Comparison of ENCODE assay signal across 1 cellular context in the genomic region with DNA sequence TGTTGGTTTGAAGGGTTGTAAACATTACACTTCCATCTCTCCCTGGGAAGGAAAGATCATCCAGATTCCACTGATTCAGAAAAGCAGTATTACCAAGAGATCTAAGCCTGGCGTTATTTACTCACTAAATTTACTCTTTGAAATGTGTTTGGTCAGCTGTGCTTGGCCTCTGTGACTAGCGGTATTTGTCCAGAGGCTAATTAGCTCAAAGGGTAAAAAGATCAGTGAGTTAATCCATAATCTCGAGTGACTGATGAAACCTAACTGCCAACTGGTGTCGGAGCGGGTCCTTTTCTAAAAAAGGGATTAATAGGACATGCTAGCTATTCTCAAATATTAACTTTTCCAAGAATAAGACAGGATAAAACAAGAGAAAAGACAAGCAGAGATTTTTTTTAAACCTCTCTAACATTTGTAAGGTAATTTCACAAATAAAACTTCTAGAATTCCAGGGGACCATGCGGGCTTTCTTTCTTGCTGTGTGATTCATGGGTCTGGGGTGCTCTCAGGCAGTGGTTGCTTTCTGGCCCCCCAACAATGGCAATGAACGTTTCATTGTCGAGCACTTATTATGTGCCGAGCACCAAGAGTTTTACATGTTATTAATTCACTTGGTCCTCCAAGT.
TF ChIP-seq lines count a peak whose summit lies in the region.

No MANE protein-coding gene starts in this region.

TF ChIP-seq in HepG2, 621 proteins besides CTCF, POLR2A, EP300 and RAD21 (continued from another document and continues in another):
- TF ChIP-seq, protein P1, sequence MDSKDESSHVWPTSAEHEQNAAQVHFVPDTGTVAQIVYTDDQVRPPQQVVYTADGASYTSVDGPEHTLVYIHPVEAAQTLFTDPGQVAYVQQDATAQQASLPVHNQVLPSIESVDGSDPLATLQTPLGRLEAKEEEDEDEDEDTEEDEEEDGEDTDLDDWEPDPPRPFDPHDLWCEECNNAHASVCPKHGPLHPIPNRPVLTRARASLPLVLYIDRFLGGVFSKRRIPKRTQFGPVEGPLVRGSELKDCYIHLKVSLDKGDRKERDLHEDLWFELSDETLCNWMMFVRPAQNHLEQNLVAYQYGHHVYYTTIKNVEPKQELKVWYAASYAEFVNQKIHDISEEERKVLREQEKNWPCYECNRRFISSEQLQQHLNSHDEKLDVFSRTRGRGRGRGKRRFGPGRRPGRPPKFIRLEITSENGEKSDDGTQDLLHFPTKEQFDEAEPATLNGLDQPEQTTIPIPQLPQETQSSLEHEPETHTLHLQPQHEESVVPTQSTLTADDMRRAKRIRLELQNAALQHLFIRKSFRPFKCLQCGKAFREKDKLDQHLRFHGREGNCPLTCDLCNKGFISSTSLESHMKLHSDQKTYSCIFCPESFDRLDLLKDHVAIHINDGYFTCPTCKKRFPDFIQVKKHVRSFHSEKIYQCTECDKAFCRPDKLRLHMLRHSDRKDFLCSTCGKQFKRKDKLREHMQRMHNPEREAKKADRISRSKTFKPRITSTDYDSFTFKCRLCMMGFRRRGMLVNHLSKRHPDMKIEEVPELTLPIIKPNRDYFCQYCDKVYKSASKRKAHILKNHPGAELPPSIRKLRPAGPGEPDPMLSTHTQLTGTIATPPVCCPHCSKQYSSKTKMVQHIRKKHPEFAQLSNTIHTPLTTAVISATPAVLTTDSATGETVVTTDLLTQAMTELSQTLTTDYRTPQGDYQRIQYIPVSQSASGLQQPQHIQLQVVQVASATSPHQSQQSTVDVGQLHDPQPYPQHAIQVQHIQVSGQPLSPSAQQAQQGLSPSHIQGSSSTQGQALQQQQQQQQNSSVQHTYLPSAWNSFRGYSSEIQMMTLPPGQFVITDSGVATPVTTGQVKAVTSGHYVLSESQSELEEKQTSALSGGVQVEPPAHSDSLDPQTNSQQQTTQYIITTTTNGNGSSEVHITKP (CRISPR knock-in tag; IDR thresholded peaks at IDR 0.05; ENCODE audit: low read depth) = peak; percentile 54; the same call in 1 of the 2 replicates
- TF ChIP-seq, protein P2, sequence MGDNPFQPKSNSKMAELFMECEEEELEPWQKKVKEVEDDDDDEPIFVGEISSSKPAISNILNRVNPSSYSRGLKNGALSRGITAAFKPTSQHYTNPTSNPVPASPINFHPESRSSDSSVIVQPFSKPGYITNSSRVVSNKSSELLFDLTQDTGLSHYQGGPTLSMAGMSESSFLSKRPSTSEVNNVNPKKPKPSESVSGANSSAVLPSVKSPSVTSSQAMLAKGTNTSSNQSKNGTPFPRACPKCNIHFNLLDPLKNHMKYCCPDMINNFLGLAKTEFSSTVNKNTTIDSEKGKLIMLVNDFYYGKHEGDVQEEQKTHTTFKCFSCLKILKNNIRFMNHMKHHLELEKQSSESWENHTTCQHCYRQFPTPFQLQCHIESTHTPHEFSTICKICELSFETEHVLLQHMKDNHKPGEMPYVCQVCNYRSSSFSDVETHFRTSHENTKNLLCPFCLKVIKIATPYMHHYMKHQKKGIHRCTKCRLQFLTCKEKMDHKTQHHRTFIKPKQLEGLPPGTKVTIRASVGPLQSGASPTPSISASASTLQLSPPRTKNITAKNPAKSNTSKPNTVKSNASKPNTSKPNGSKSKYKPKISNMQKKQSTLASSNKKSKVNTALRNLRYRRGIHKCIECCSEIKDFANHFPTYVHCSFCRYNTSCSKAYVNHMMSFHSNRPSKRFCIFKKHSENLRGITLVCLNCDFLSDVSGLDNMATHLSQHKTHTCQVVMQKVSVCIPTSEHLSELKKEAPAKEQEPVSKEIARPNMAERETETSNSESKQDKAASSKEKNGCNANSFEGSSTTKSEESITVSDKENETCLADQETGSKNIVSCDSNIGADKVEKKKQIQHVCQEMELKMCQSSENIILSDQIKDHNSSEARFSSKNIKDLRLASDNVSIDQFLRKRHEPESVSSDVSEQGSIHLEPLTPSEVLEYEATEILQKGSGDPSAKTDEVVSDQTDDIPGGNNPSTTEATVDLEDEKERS (CRISPR knock-in tag; IDR thresholded peaks at IDR 0.05) = no peak
- TF ChIP-seq HOXA9 (CRISPR knock-in tag; IDR thresholded peaks at IDR 0.05; ENCODE audit: borderline replicate concordance) (no peak), CBX5 (CRISPR knock-in tag; IDR thresholded peaks at IDR 0.05; ENCODE audit: borderline replicate concordance) (no peak), GTF2F1 (IDR thresholded peaks at IDR 0.05; ENCODE audit: low read length) (no peak), GATAD2A (CRISPR knock-in tag; IDR thresholded peaks at IDR 0.05) (peak; percentile 92), FOXA1 (IDR thresholded peaks at IDR 0.05) (peak; percentile 98), FOXA1 (CRISPR knock-in tag; IDR thresholded peaks at IDR 0.05) (peak; percentile 99), WIZ (CRISPR knock-in tag; IDR thresholded peaks at IDR 0.05) (no peak), POGZ (CRISPR knock-in tag; IDR thresholded peaks at IDR 0.05) (peak; percentile 76), SOX5 (CRISPR knock-in tag; IDR thresholded peaks at IDR 0.05; ENCODE audit: borderline replicate concordance) (peak; percentile 93), PBX2 (CRISPR knock-in tag; IDR thresholded peaks at IDR 0.05) (no peak; the same call in 1 of the 2 replicates), NRL (CRISPR knock-in tag; IDR thresholded peaks at IDR 0.05; ENCODE audit: borderline replicate concordance) (no peak), ZBTB10 (CRISPR knock-in tag; IDR thresholded peaks at IDR 0.05; ENCODE audit: borderline replicate concordance) (peak; percentile 27; the same call in 1 of the 2 replicates), SMARCC2 (IDR thresholded peaks at IDR 0.05) (0 out of 2 replicates have a peak, but pooled peaks have one; percentile 44), TBX3 (IDR thresholded peaks at IDR 0.05; ENCODE audit: borderline replicate concordance) (peak; percentile 99), ZNF124 (CRISPR knock-in tag; IDR thresholded peaks at IDR 0.05) (peak; percentile 45; the same call in 1 of the 2 replicates), MAFK (conservative IDR thresholded peaks at IDR 0.05 in 1 of 2, IDR thresholded peaks at IDR 0.05 in 1 of 2; ENCODE audit: low read length in 2 of 2) (no peak), ZNF205 (CRISPR knock-in tag; IDR thresholded peaks at IDR 0.05) (peak; percentile 43), ZNF232 (CRISPR knock-in tag; IDR thresholded peaks at IDR 0.05; ENCODE audit: borderline replicate concordance) (no peak), STAG1 (CRISPR knock-in tag; IDR thresholded peaks at IDR 0.05) (peak; percentile 39), ZNF839 (CRISPR knock-in tag; IDR thresholded peaks at IDR 0.05; ENCODE audit: borderline replicate concordance) (no peak), RCOR2 (CRISPR knock-in tag; IDR thresholded peaks at IDR 0.05) (peak; percentile 94), ZGPAT (CRISPR knock-in tag; IDR thresholded peaks at IDR 0.05) (peak; percentile 92), ZBTB33 (CRISPR knock-in tag; IDR thresholded peaks at IDR 0.05) (peak; percentile 48; the same call in 1 of the 2 replicates), NCOR1 (IDR thresholded peaks at IDR 0.05; ENCODE audit: borderline replicate concordance, low read length) (peak; percentile 98), HNF4G (IDR thresholded peaks at IDR 0.05; ENCODE audit: borderline replicate concordance, low read depth, low read length) (peak; percentile 96), HNF4G (CRISPR knock-in tag; IDR thresholded peaks at IDR 0.05; ENCODE audit: borderline replicate concordance, low read depth) (no peak), RFXANK (CRISPR knock-in tag; IDR thresholded peaks at IDR 0.05) (no peak), ZNF772 (CRISPR knock-in tag; IDR thresholded peaks at IDR 0.05) (no peak), MEIS1 (CRISPR knock-in tag; IDR thresholded peaks at IDR 0.05; ENCODE audit: borderline replicate concordance) (peak; percentile 69; the same call in 1 of the 2 replicates)
- TF ChIP-seq, protein P3, sequence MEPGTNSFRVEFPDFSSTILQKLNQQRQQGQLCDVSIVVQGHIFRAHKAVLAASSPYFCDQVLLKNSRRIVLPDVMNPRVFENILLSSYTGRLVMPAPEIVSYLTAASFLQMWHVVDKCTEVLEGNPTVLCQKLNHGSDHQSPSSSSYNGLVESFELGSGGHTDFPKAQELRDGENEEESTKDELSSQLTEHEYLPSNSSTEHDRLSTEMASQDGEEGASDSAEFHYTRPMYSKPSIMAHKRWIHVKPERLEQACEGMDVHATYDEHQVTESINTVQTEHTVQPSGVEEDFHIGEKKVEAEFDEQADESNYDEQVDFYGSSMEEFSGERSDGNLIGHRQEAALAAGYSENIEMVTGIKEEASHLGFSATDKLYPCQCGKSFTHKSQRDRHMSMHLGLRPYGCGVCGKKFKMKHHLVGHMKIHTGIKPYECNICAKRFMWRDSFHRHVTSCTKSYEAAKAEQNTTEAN (CRISPR knock-in tag; conservative IDR thresholded peaks at IDR 0.05) = peak; percentile 54; the same call in 1 of the 2 replicates
- TF ChIP-seq, protein P4, sequence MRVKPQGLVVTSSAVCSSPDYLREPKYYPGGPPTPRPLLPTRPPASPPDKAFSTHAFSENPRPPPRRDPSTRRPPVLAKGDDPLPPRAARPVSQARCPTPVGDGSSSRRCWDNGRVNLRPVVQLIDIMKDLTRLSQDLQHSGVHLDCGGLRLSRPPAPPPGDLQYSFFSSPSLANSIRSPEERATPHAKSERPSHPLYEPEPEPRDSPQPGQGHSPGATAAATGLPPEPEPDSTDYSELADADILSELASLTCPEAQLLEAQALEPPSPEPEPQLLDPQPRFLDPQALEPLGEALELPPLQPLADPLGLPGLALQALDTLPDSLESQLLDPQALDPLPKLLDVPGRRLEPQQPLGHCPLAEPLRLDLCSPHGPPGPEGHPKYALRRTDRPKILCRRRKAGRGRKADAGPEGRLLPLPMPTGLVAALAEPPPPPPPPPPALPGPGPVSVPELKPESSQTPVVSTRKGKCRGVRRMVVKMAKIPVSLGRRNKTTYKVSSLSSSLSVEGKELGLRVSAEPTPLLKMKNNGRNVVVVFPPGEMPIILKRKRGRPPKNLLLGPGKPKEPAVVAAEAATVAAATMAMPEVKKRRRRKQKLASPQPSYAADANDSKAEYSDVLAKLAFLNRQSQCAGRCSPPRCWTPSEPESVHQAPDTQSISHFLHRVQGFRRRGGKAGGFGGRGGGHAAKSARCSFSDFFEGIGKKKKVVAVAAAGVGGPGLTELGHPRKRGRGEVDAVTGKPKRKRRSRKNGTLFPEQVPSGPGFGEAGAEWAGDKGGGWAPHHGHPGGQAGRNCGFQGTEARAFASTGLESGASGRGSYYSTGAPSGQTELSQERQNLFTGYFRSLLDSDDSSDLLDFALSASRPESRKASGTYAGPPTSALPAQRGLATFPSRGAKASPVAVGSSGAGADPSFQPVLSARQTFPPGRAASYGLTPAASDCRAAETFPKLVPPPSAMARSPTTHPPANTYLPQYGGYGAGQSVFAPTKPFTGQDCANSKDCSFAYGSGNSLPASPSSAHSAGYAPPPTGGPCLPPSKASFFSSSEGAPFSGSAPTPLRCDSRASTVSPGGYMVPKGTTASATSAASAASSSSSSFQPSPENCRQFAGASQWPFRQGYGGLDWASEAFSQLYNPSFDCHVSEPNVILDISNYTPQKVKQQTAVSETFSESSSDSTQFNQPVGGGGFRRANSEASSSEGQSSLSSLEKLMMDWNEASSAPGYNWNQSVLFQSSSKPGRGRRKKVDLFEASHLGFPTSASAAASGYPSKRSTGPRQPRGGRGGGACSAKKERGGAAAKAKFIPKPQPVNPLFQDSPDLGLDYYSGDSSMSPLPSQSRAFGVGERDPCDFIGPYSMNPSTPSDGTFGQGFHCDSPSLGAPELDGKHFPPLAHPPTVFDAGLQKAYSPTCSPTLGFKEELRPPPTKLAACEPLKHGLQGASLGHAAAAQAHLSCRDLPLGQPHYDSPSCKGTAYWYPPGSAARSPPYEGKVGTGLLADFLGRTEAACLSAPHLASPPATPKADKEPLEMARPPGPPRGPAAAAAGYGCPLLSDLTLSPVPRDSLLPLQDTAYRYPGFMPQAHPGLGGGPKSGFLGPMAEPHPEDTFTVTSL (CRISPR knock-in tag; IDR thresholded peaks at IDR 0.05; ENCODE audit: borderline replicate concordance) = peak; percentile 97
